25 cellular contexts compared by ENCODE assay signal in the genomic region with DNA sequence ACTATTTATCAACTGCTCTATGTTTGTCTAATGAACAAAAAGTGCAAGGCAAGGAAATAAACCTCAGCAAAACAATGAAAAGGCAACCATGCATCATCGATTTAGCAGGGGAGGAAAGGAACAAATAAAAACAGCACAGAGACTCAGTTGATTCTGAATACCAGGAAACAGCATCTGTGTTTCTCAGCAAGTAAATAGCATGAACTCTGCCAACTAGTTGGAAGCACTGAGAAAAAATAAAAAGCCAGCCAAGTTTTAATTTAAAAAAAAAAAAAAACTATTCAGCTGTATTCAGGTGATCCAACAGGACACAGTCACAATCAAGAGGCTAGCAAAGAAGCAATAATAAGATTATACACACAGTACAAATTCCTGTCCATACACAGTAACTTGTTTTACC. TPM values are rescaled to one million over a fixed set of nuclear protein-coding genes. Genes with fewer than 3 reads are reported as not detected.
DNase-seq lines count a peak whose midpoint lies in the region; ATAC-seq, FAIRE-seq and TF ChIP-seq lines count a peak whose summit lies in the region.
"Had no signal": no experiment of that assay in that cellular context is flagged by ENCODE, and none has a peak within 500 bp of the region (broad histone marks: within the 10 kb centered on the region; RNA-seq: fewer than 3 reads in every experiment).

No MANE protein-coding gene starts in this region.

- H3F3A ChIP-seq in DOHH2 (ENCODE audit: control insufficient read depth, insufficient read depth) = no peaks in the 10 kb centered on the region

- H3K4me2 ChIP-seq in DOHH2 (ENCODE audit: low read length) (peak overlapping the region; percentile 14), endothelial cell of umbilical vein (ENCODE audit: insufficient read depth, low read length) (no peak overlapping the region)

- H3K27ac ChIP-seq in DOHH2 (ENCODE audit: low read depth, low read length) (no peak overlapping the region), VCaP (peak overlapping the region; percentile 57), endothelial cell of umbilical vein (ENCODE audit: insufficient read depth, low read depth, low read length) (no peak overlapping the region), pancreas (peak overlapping the region in 1 of 4 donors; percentile 1), thyroid gland (no peak overlapping the region)
- H3K27ac ChIP-seq: GM23248, HL-60 had no signal

- no peak for TF ChIP-seq POLR2A in endothelial cell of umbilical vein (IDR thresholded peaks at IDR 0.05; ENCODE audit: low read depth, low read length)
- no peak for TF ChIP-seq POLR2A in thyroid gland (IDR thresholded peaks at IDR 0.05)

- no TSS peak for BruUV-seq in endothelial cell of umbilical vein (replicated peaks; lab: Mats Ljungman, UMichigan)

- H3K4me3 ChIP-seq in DOHH2 (ENCODE audit: low read length) (no peak overlapping the region), endothelial cell of umbilical vein (replicated peaks in 1 of 3; ENCODE audit: insufficient read depth in 1 of 3, low read depth in 1 of 3, low read length in 3 of 3) (no peak overlapping the region), pancreas (no peak overlapping the region), thyroid gland (replicated peaks in 1 of 3) (no peak overlapping the region)
- H3K4me3 ChIP-seq: GM23248 had no signal

- no peak overlapping the region for H3K9ac ChIP-seq in endothelial cell of umbilical vein (replicated peaks; ENCODE audit: extremely low read depth, insufficient read depth, low read length)
- H3K9ac ChIP-seq: GM23248 had no signal

- CTCF ChIA-PET in endothelial cell of umbilical vein (lab: Charles Lee) = no interaction called here

- no peak for TF ChIP-seq CTCF in DOHH2 (IDR thresholded peaks at IDR 0.05; ENCODE audit: low read depth, low read length, poor library complexity, severe bottlenecking)
- TF ChIP-seq CTCF in VCaP (conservative IDR thresholded peaks at IDR 0.05) = no peak
- TF ChIP-seq CTCF in endothelial cell of umbilical vein (IDR thresholded peaks at IDR 0.05; ENCODE audit: extremely low read depth in 1 of 2, insufficient read depth in 1 of 2, low read depth in 1 of 2, low read length in 2 of 2) = no peak
- TF ChIP-seq CTCF in pancreas (IDR thresholded peaks at IDR 0.05) = no peak
- TF ChIP-seq CTCF in thyroid gland (IDR thresholded peaks at IDR 0.05) = no peak

- H3K79me2 ChIP-seq in DOHH2 (ENCODE audit: control insufficient read depth, low read length) = no peaks in the 10 kb centered on the region
- no peaks in the 10 kb centered on the region for H3K79me2 ChIP-seq in endothelial cell of umbilical vein (ENCODE audit: control insufficient read depth, insufficient read depth, low read length)

- DNase-seq in endothelial cell of umbilical vein (ENCODE audit: low read depth, low spot score) (peak; percentile 2), pancreas (no peak), thyroid gland (no peak), NCI-H2227 treated with DMSO at 0.1 percent for 48 hours (lab: John Stamatoyannopoulos, UW) (no peak)
- no peak for DNase-seq in stimulated activated CD4-positive, alpha-beta T cell treated with anti-CD3 and anti-CD28 coated beads, Interleukin-2, amount 100 ng/mL, for 48 hours
- DNase-seq: C1 segment of cervical spinal cord; CD8-positive, alpha-beta memory T cell; GF-D8; GM23248; HCEC 1CT; Karpas-422; NCI-H1417 treated with DMSO at 0.1 percent for 48 hours; NCI-H2029 treated with DMSO at 0.1 percent for 48 hours; NCI-H2171; NCI-H748 treated with DMSO at 0.1 percent for 48 hours; OCI-M1; Right ventricle myocardium superior had no signal

- dilution Hi-C loops in endothelial cell of umbilical vein (cut with MboI; ENCODE audit: extremely low pct_ligation_motif_present, low sequenced_read_pairs) = no loop called here

- H4K20me1 ChIP-seq in DOHH2 (ENCODE audit: control insufficient read depth, insufficient read depth, low read depth, low read length) = no peaks in the 10 kb centered on the region
- no peaks in the 10 kb centered on the region for H4K20me1 ChIP-seq in endothelial cell of umbilical vein (replicated peaks; ENCODE audit: control insufficient read depth, extremely low read depth, insufficient read depth, low read length)

- intact Hi-C loops in endothelial cell of umbilical vein (cut with micrococcal nuclease) = no loop called here
- intact Hi-C loops in pancreas (cut with DNase I) = no loop called here
- intact Hi-C loops in thyroid gland (cut with DNase I) = no loop called here

- 21% methylated on average over 1 of the region's 1 CpG for WGBS in pancreas, 2 donors
- WGBS in thyroid gland, 2 donors = 48 to 59% methylated on average over 1 of the region's 1 CpG

- H3K9me1 ChIP-seq in endothelial cell of umbilical vein (replicated peaks; ENCODE audit: control insufficient read depth, extremely low read depth, insufficient read depth, low read length) = no peaks in the 10 kb centered on the region

- H3K27me3 ChIP-seq in DOHH2 (ENCODE audit: control insufficient read depth, low read length) = no peaks in the 10 kb centered on the region
- H3K27me3 ChIP-seq in endothelial cell of umbilical vein (ENCODE audit: control insufficient read depth in 2 of 2, insufficient read depth in 2 of 2, low read length in 2 of 2) = no peaks in the 10 kb centered on the region
- H3K27me3 ChIP-seq in pancreas = no peaks in the 10 kb centered on the region
- H3K27me3 ChIP-seq in thyroid gland = no peaks in the 10 kb centered on the region

- no peak overlapping the region for H2AFZ ChIP-seq in endothelial cell of umbilical vein (ENCODE audit: low read depth, low read length)
- H2AFZ ChIP-seq: GM23248 had no signal

- H3K9me2 ChIP-seq in DOHH2 (replicated peaks; ENCODE audit: control insufficient read depth, low read length) = no peaks in the 10 kb centered on the region

- peaks cover 31% of the 10 kb centered on the region for H3K4me1 ChIP-seq in DOHH2 (ENCODE audit: control insufficient read depth, low read length)
- H3K4me1 ChIP-seq in endothelial cell of umbilical vein (ENCODE audit: control insufficient read depth, extremely low read depth, insufficient read depth, low read length) = no peaks in the 10 kb centered on the region
- H3K4me1 ChIP-seq in pancreas = peaks cover 5 to 11% (median 9%) of the 10 kb centered on the region in 3 donors
- H3K4me1 ChIP-seq in thyroid gland = peaks cover 0 to 5% of the 10 kb centered on the region in 2 donors

- POLR2A ChIA-PET in endothelial cell of umbilical vein (lab: Charles Lee) = no interaction called here

- H3K9me3 ChIP-seq in DOHH2 (ENCODE audit: control insufficient read depth, insufficient read depth, low read length) = no peaks in the 10 kb centered on the region
- H3K9me3 ChIP-seq in endothelial cell of umbilical vein (replicated peaks; ENCODE audit: control insufficient read depth, insufficient read depth, low read length) = no peaks in the 10 kb centered on the region
- H3K9me3 ChIP-seq in pancreas = no peaks in the 10 kb centered on the region
- H3K9me3 ChIP-seq in thyroid gland = no peaks in the 10 kb centered on the region

- H3K36me3 ChIP-seq in DOHH2 (ENCODE audit: control insufficient read depth, low read length) (no peaks in the 10 kb centered on the region), endothelial cell of umbilical vein (ENCODE audit: control insufficient read depth in 2 of 2, extremely low read depth in 1 of 2, insufficient read depth in 2 of 2, low read length in 2 of 2) (no peaks in the 10 kb centered on the region), pancreas (no peaks in the 10 kb centered on the region), thyroid gland (no peaks in the 10 kb centered on the region)

- FAIRE-seq in endothelial cell of umbilical vein (lab: Jason Lieb, UNC) = no peak
- no peak for FAIRE-seq in pancreas (lab: Jason Lieb, UNC)
- FAIRE-seq: HTR-8/SVneo had no signal

- peak; percentile 72 to 85 (median 76) for ATAC-seq in pancreas

TF ChIP-seq in endothelial cell of umbilical vein, 7 proteins besides CTCF, POLR2A, EP300 and RAD21:
- TF ChIP-seq FOS (IDR thresholded peaks at IDR 0.05; ENCODE audit: borderline replicate concordance, insufficient read depth, low read length) = no peak
- TF ChIP-seq MYC (IDR thresholded peaks at IDR 0.05; ENCODE audit: low read depth, low read length) = no peak
- no peak for TF ChIP-seq POLR2AphosphoS5 (IDR thresholded peaks at IDR 0.05; ENCODE audit: insufficient read depth, low read depth, low read length)
- TF ChIP-seq MAX (IDR thresholded peaks at IDR 0.05; ENCODE audit: insufficient read depth, insufficient read length) = no peak
- no peak for TF ChIP-seq GATA2 (IDR thresholded peaks at IDR 0.05; ENCODE audit: insufficient read depth, insufficient read length, low read depth, low read length)
- no peak for TF ChIP-seq EZH2 (IDR thresholded peaks at IDR 0.05; ENCODE audit: borderline replicate concordance, low read depth, low read length, severe bottlenecking)
- TF ChIP-seq JUN (IDR thresholded peaks at IDR 0.05; ENCODE audit: borderline replicate concordance, insufficient read depth, insufficient read length, low read depth) = no peak

RNA-seq across cellular contexts. Expression of gene PHYHIPL, which starts 42.1 kb away (rescaled TPM):
- total RNA-seq in endothelial cell of umbilical vein = not detected in 2 replicates
- polyA plus RNA-seq in endothelial cell of umbilical vein = not detected in 2 replicates
- not detected in 2 replicates for polyA plus RNA-seq in endothelial cell of umbilical vein (2011; cell fraction: cytosol; rRNA removed)
- not detected in 2 replicates for polyA plus RNA-seq in endothelial cell of umbilical vein (2011; cell fraction: nucleus; rRNA removed)
- polyA plus RNA-seq in endothelial cell of umbilical vein (2012) = not detected in 2 replicates
- not detected in 2 replicates for polyA minus RNA-seq in endothelial cell of umbilical vein
- polyA minus RNA-seq in endothelial cell of umbilical vein (2011; cell fraction: cytosol; rRNA and poly(A)+ RNA removed) = not detected
- not detected in 2 replicates for polyA minus RNA-seq in endothelial cell of umbilical vein (2011; cell fraction: nucleus; rRNA and poly(A)+ RNA removed)
- total RNA-seq in pancreas = 10 to 100 TPM in 1 of 6 donors, 1 to 10 TPM in 5; 3.8 to 12.8 (median 6.4) TPM
- polyA plus RNA-seq in pancreas = 1 to 10 TPM; 1.9 to 4.7 TPM
- under 1 TPM in 3 of 4 donors, not detected in 1; 0.11 to 0.29 (median 0.13) TPM for total RNA-seq in thyroid gland
- total RNA-seq: CD8-positive, alpha-beta memory T cell; Daoy; GM23248; MCF 10A; NCI-H460; Right ventricle myocardium superior had no signal
- polyA plus RNA-seq: CD8-positive, alpha-beta memory T cell; GM23248; IgD-negative memory B cell had no signal
